8 cellular contexts compared by ENCODE assay signal in genomic region chr10:124192664-124193308, GRCh38.
DNase-seq lines count a peak whose midpoint lies in the region; ATAC-seq and TF ChIP-seq lines count a peak whose summit lies in the region.
"Not testable (repeated sequence)": the region's sequence is repeated elsewhere in the genome, so short reads cannot be mapped to it uniquely, and the experiment has no call there.

No MANE protein-coding gene starts in this region.

- not testable (repeated sequence) for H3K27me3 ChIP-seq in OCI-LY1 (ENCODE audit: insufficient read depth, low read length); lower lobe of right lung (ENCODE audit: low read depth)

- not testable (repeated sequence) for H3K4me3 ChIP-seq in OCI-LY1 (ENCODE audit: low read depth, low read length, poor library complexity, severe bottlenecking); epithelial cell of proximal tubule (ENCODE audit: low read depth, low read length); lower lobe of right lung

- DNase-seq in CD14-positive monocyte (ENCODE audit: low spot score); epithelial cell of proximal tubule (ENCODE audit: low read depth); lower lobe of right lung: not testable (repeated sequence)
- DNase-seq in KBM-7, result peak; percentile 1
- DNase-seq in activated naive CD4-positive, alpha-beta T cell treated with anti-CD3 and anti-CD28 coated beads for 36 hours, result peak; percentile 14
- peak; percentile 7 for DNase-seq in stimulated activated naive CD8-positive, alpha-beta T cell treated with anti-CD3 and anti-CD28 coated beads, Interleukin-15, Interleukin-2, amounts not matched to agents 100 U/mL and 50 U/mL, for 24 hours

- peaks cover 10 to 28% (median 15%) of the 10 kb centered on the region in 3 donors for H3K27me3 Mint-ChIP-seq in CD14-positive monocyte (ENCODE audit: low read depth in 3 of 3)
- H3K27me3 Mint-ChIP-seq in activated naive CD4-positive, alpha-beta T cell treated with anti-CD3 and anti-CD28 coated beads for 36 hours (ENCODE audit: low read depth), result peaks cover 10% of the 10 kb centered on the region

- intact Hi-C loops in CD14-positive monocyte (cut with micrococcal nuclease); activated naive CD4-positive, alpha-beta T cell treated with anti-CD3 and anti-CD28 coated beads for 36 hours (cut with micrococcal nuclease); lower lobe of right lung (cut with DNase I): not testable (repeated sequence)

- not testable (repeated sequence) for H3K4me2 ChIP-seq in OCI-LY1 (ENCODE audit: low read length)

- H3K27ac Mint-ChIP-seq in CD14-positive monocyte, result peak overlapping the region in 3 of 7 donors; percentile 7 to 51 (median 16)
- not testable (repeated sequence) for H3K27ac Mint-ChIP-seq in activated naive CD4-positive, alpha-beta T cell treated with anti-CD3 and anti-CD28 coated beads for 36 hours

- H3K9me2 ChIP-seq in OCI-LY1 (ENCODE audit: low read depth, low read length), result not testable (repeated sequence)

- peaks cover 41% of the 10 kb centered on the region for H3K4me1 Mint-ChIP-seq in CD14-positive monocyte
- H3K4me1 Mint-ChIP-seq in activated naive CD4-positive, alpha-beta T cell treated with anti-CD3 and anti-CD28 coated beads for 36 hours (ENCODE audit: low read depth), result not testable (repeated sequence)

- not testable (repeated sequence) for H3K9me3 Mint-ChIP-seq in CD14-positive monocyte; activated naive CD4-positive, alpha-beta T cell treated with anti-CD3 and anti-CD28 coated beads for 36 hours

- H3K27ac ChIP-seq in OCI-LY1 (ENCODE audit: low read depth, low read length, poor library complexity, severe bottlenecking); lower lobe of right lung: not testable (repeated sequence)

- H3K9ac ChIP-seq in OCI-LY1 (ENCODE audit: low read length), result not testable (repeated sequence)

- not testable (repeated sequence) for H3K36me3 ChIP-seq in OCI-LY1 (ENCODE audit: insufficient read depth, low read length); lower lobe of right lung

- not testable (repeated sequence) for H3F3A ChIP-seq in OCI-LY1 (ENCODE audit: insufficient read depth, low read length)

- H3K9me3 ChIP-seq in OCI-LY1 (ENCODE audit: low read length); lower lobe of right lung: not testable (repeated sequence)

- H3K36me3 Mint-ChIP-seq in CD14-positive monocyte; activated naive CD4-positive, alpha-beta T cell treated with anti-CD3 and anti-CD28 coated beads for 36 hours (ENCODE audit: low read depth): not testable (repeated sequence)

- in situ Hi-C loops in KBM-7 (cut with MboI; ENCODE audit: low pct_unique_long_range_greater_than_20kb, low sequenced_read_pairs), result not testable (repeated sequence)

- H4K20me1 ChIP-seq in OCI-LY1 (ENCODE audit: insufficient read depth, low read length), result not testable (repeated sequence)

- CTCF ChIA-PET in activated naive CD4-positive, alpha-beta T cell treated with anti-CD3 and anti-CD28 coated beads for 36 hours (lab: Charles Lee), result interaction anchor here (0.6 to 1.0 kb wide), 4 partner anchors 11 to 196 kb away, joined by 3 read pairs; no protein-coding TSS in a partner anchor

- TF ChIP-seq CTCF in CD14-positive monocyte (IDR thresholded peaks at IDR 0.05), result peak; percentile 60
- TF ChIP-seq CTCF in GM12872 (IDR thresholded peaks at IDR 0.05; ENCODE audit: insufficient read depth, low read depth, low read length), result peak; percentile 44; the same call in 2 of the 3 replicates
- TF ChIP-seq CTCF in OCI-LY1 (IDR thresholded peaks at IDR 0.05; ENCODE audit: low read length), result peak; percentile 39
- TF ChIP-seq CTCF in epithelial cell of proximal tubule (conservative IDR thresholded peaks at IDR 0.05; ENCODE audit: low read depth, low read length), result peak; percentile 35
- peak; percentile 8 for TF ChIP-seq CTCF in lower lobe of right lung (IDR thresholded peaks at IDR 0.05)

- peaks cover 14% of the 10 kb centered on the region for H3K4me1 ChIP-seq in OCI-LY1 (ENCODE audit: insufficient read depth, low read length, severe bottlenecking)
- not testable (repeated sequence) for H3K4me1 ChIP-seq in lower lobe of right lung

- ATAC-seq in lower lobe of right lung; stimulated activated naive CD8-positive, alpha-beta T cell treated with anti-CD3 and anti-CD28 coated beads, Interleukin-15, Interleukin-2, amounts not matched to agents 100 U/mL and 50 U/mL, for 24 hours: not testable (repeated sequence)

- H3K4me3 Mint-ChIP-seq in CD14-positive monocyte, result peak overlapping the region; percentile 0 to 7
- not testable (repeated sequence) for H3K4me3 Mint-ChIP-seq in activated naive CD4-positive, alpha-beta T cell treated with anti-CD3 and anti-CD28 coated beads for 36 hours

- not testable (repeated sequence) for H2AFZ ChIP-seq in OCI-LY1 (ENCODE audit: low read length)

- H3K79me2 ChIP-seq in OCI-LY1 (ENCODE audit: insufficient read depth, low read length), result not testable (repeated sequence)

Comparison
In these comparisons a context has a peak if more than half of its experiments do, and no peak if none do; other contexts are left out.
1. CTCF ChIP-seq: peak in every context shown above with its lines; median percentile 60 in CD14-positive monocyte; 44 in GM12872; 39 in OCI-LY1; 35 in epithelial cell of proximal tubule; 8 in lower lobe of right lung.